Comparison of ENCODE assay signal across 21 cellular contexts in genomic region chr10:96317067-96317833, GRCh38. TPM values are rescaled to one million over a fixed set of nuclear protein-coding genes. Genes with fewer than 3 reads are reported as not detected.
DNase-seq lines count a peak whose midpoint lies in the region; ATAC-seq and TF ChIP-seq lines count a peak whose summit lies in the region.
"Had no signal": no experiment of that assay in that cellular context is flagged by ENCODE, and none has a peak within 500 bp of the region (broad histone marks: within the 10 kb centered on the region; RNA-seq: fewer than 3 reads in every experiment).

No MANE protein-coding gene starts in this region.

- CTCF ChIA-PET in HCT116 (lab: Charles Lee): interaction anchor here (1.2 to 2.1 kb wide), 3 partner anchors 17 to 300 kb away, joined by 4 to 8 read pairs (median 4); no protein-coding TSS in a partner anchor
- CTCF ChIA-PET in OCI-LY7 (lab: Charles Lee; ENCODE audit: unreplicated experiment): interaction anchor here (0.6 to 0.9 kb wide), 2 partner anchors 9 to 47 kb away, joined by 3 to 4 read pairs; no protein-coding TSS in a partner anchor

- TF ChIP-seq RAD21 in HCT116 (IDR thresholded peaks at IDR 0.05; ENCODE audit: low read depth): peak; percentile 20; the same call in 1 of the 2 replicates

- WGBS in endodermal cell (ENCODE audit: insufficient coverage in 1 of 2, insufficient read length in 1 of 2), 2 experiments: 83 to 100% methylated on average over 1 to 3 of the region's 4 CpGs

- intact Hi-C loops in HCT116 (cut with micrococcal nuclease): no loop called here
- intact Hi-C loops in OCI-LY7 (cut with micrococcal nuclease; ENCODE audit: unreplicated experiment): loop anchor here (10.0 kb wide), 1 partner anchor 452 kb away; no protein-coding TSS in a partner anchor
- intact Hi-C loops in activated T-helper 1 cell treated with anti-CD3 and anti-CD28 coated beads, Interleukin-12 subunit alpha, Interleukin-12 subunit beta, Interleukin-2, Interleukin-4 antibody, amounts not matched to agents 30 ng/mL and 10 ng/mL and 1 ng/mL, durations not matched to agents 14 hours and 24 hours and 36 hours (cut with micrococcal nuclease): no loop called here

- H3K4me3 ChIP-seq in DOHH2 (ENCODE audit: low read length): no peak overlapping the region
- no peak overlapping the region for H3K4me3 ChIP-seq in HCT116 (replicated peaks in 1 of 2; ENCODE audit: low read depth in 1 of 2, low read length in 2 of 2)
- no peak overlapping the region for H3K4me3 ChIP-seq in OCI-LY7 (ENCODE audit: low read depth, low read length, poor library complexity, severe bottlenecking)
- no peak overlapping the region for H3K4me3 ChIP-seq in endodermal cell (ENCODE audit: low read length)
- H3K4me3 ChIP-seq in neural progenitor cell: no peak overlapping the region
- H3K4me3 ChIP-seq: SK-N-MC had no signal

- H3K36me3 ChIP-seq in DOHH2 (ENCODE audit: control insufficient read depth, low read length) (no peaks in the 10 kb centered on the region), HCT116 (ENCODE audit: control insufficient read depth in 1 of 2, insufficient read depth in 2 of 2, low read length in 2 of 2) (no peaks in the 10 kb centered on the region), OCI-LY7 (ENCODE audit: insufficient read depth, low read length) (no peaks in the 10 kb centered on the region), endodermal cell (ENCODE audit: control insufficient read depth, insufficient read depth, low read length) (no peaks in the 10 kb centered on the region), neural progenitor cell (no peaks in the 10 kb centered on the region)

- no peak overlapping the region for H3K4me3 Mint-ChIP-seq in endodermal cell
- no peak overlapping the region for H3K4me3 Mint-ChIP-seq in neural progenitor cell
- no peak overlapping the region for H3K4me3 Mint-ChIP-seq in activated T-helper 1 cell treated with anti-CD3 and anti-CD28 coated beads, Interleukin-12 subunit alpha, Interleukin-12 subunit beta, Interleukin-2, Interleukin-4 antibody, amounts not matched to agents 30 ng/mL and 10 ng/mL and 1 ng/mL, durations not matched to agents 14 hours and 24 hours and 36 hours
- H3K4me3 Mint-ChIP-seq: CD14-positive monocyte; HFFc6; T-helper 2 cell treated with Interferon-gamma antibody and Interleukin-4, amounts not matched to agents 5 μg/mL and 100 μg/mL, for 36 hours had no signal

- H3K27me3 Mint-ChIP-seq in endodermal cell (ENCODE audit: insufficient read depth) (peaks cover 30% of the 10 kb centered on the region), neural progenitor cell (ENCODE audit: insufficient read depth, low read depth) (no peaks in the 10 kb centered on the region)
- peaks cover 16% of the 10 kb centered on the region for H3K27me3 Mint-ChIP-seq in activated T-helper 1 cell treated with anti-CD3 and anti-CD28 coated beads, Interleukin-12 subunit alpha, Interleukin-12 subunit beta, Interleukin-2, Interleukin-4 antibody, amounts not matched to agents 30 ng/mL and 10 ng/mL and 1 ng/mL, durations not matched to agents 14 hours and 24 hours and 36 hours (ENCODE audit: insufficient read depth)

- H3K4me1 ChIP-seq in DOHH2 (ENCODE audit: control insufficient read depth, low read length) (peaks cover 6% of the 10 kb centered on the region), HCT116 (ENCODE audit: control insufficient read depth in 1 of 2, insufficient read depth in 2 of 2, low read length in 2 of 2) (no peaks in the 10 kb centered on the region), OCI-LY7 (ENCODE audit: insufficient read depth, low read length, poor library complexity, severe bottlenecking) (peaks cover 10% of the 10 kb centered on the region), endodermal cell (ENCODE audit: control insufficient read depth, insufficient read depth, low read length) (peaks cover 2% of the 10 kb centered on the region), neural progenitor cell (no peaks in the 10 kb centered on the region)

- H3K27ac ChIP-seq in DOHH2 (ENCODE audit: low read depth, low read length) (no peak overlapping the region), HCT116 (ENCODE audit: low read depth, low read length) (no peak overlapping the region), OCI-LY7 (ENCODE audit: low read depth, low read length, poor library complexity, severe bottlenecking) (no peak overlapping the region), endodermal cell (ENCODE audit: low read depth, low read length) (no peak overlapping the region), neural progenitor cell (no peak overlapping the region)
- H3K27ac ChIP-seq: SK-N-MC had no signal

- H3K4me1 Mint-ChIP-seq in endodermal cell: peaks cover 9% of the 10 kb centered on the region
- H3K4me1 Mint-ChIP-seq in neural progenitor cell: peaks cover 4% of the 10 kb centered on the region
- no peaks in the 10 kb centered on the region for H3K4me1 Mint-ChIP-seq in activated T-helper 1 cell treated with anti-CD3 and anti-CD28 coated beads, Interleukin-12 subunit alpha, Interleukin-12 subunit beta, Interleukin-2, Interleukin-4 antibody, amounts not matched to agents 30 ng/mL and 10 ng/mL and 1 ng/mL, durations not matched to agents 14 hours and 24 hours and 36 hours (ENCODE audit: low read depth)

- no peaks in the 10 kb centered on the region for H3F3A ChIP-seq in DOHH2 (ENCODE audit: control insufficient read depth, insufficient read depth)
- H3F3A ChIP-seq in neural progenitor cell (ENCODE audit: low read depth): no peaks in the 10 kb centered on the region

- H3K9me3 ChIP-seq in DOHH2 (ENCODE audit: control insufficient read depth, insufficient read depth, low read length): no peaks in the 10 kb centered on the region
- no peaks in the 10 kb centered on the region for H3K9me3 ChIP-seq in HCT116 (ENCODE audit: control insufficient read depth in 1 of 2, insufficient read depth in 1 of 2, low read depth in 1 of 2, low read length in 2 of 2)
- no peaks in the 10 kb centered on the region for H3K9me3 ChIP-seq in OCI-LY7 (ENCODE audit: low read length)
- H3K9me3 ChIP-seq in endodermal cell (ENCODE audit: control insufficient read depth, low read length): no peaks in the 10 kb centered on the region
- no peaks in the 10 kb centered on the region for H3K9me3 ChIP-seq in neural progenitor cell (ENCODE audit: low read depth)

- no peak for TF ChIP-seq POLR2A in HCT116 (IDR thresholded peaks at IDR 0.05; ENCODE audit: borderline replicate concordance, extremely low read depth, insufficient read depth, insufficient read length)

- TF ChIP-seq CTCF in DOHH2 (IDR thresholded peaks at IDR 0.05; ENCODE audit: low read depth, low read length, poor library complexity, severe bottlenecking): peak; percentile 27
- TF ChIP-seq CTCF in HCT116 (IDR thresholded peaks at IDR 0.05 in 2 of 3, conservative IDR thresholded peaks at IDR 0.05 in 1 of 3; ENCODE audit: borderline replicate concordance in 1 of 3, insufficient read depth in 1 of 3, low read depth in 2 of 3, low read length in 2 of 3): peak in 1 of 3 experiments; percentile 25; a peak in 1 of 6 replicates
- TF ChIP-seq CTCF in OCI-LY7 (conservative IDR thresholded peaks at IDR 0.05; ENCODE audit: low read length): peak; percentile 72
- TF ChIP-seq CTCF in endodermal cell (conservative IDR thresholded peaks at IDR 0.05): peak; percentile 22
- TF ChIP-seq CTCF in neural progenitor cell (IDR thresholded peaks at IDR 0.05): no peak

- no peaks in the 10 kb centered on the region for H3K79me2 ChIP-seq in DOHH2 (ENCODE audit: control insufficient read depth, low read length)
- H3K79me2 ChIP-seq in HCT116 (ENCODE audit: insufficient read depth, low read length): no peaks in the 10 kb centered on the region
- no peaks in the 10 kb centered on the region for H3K79me2 ChIP-seq in OCI-LY7 (ENCODE audit: insufficient read depth, low read depth, low read length)
- no peaks in the 10 kb centered on the region for H3K79me2 ChIP-seq in neural progenitor cell (ENCODE audit: low read depth)

- BruUV-seq in HCT116 (replicated peaks; lab: Mats Ljungman, UMichigan) (no TSS peak), OCI-LY7 (replicated peaks; lab: Mats Ljungman, UMichigan) (no TSS peak)

- H2AFZ ChIP-seq in HCT116 (ENCODE audit: low read depth, low read length, poor library complexity, severe bottlenecking) (no peak overlapping the region), OCI-LY7 (ENCODE audit: low read length) (no peak overlapping the region), neural progenitor cell (replicated peaks) (no peak overlapping the region)

- H3K9me2 ChIP-seq in DOHH2 (replicated peaks; ENCODE audit: control insufficient read depth, low read length): no peaks in the 10 kb centered on the region
- no peaks in the 10 kb centered on the region for H3K9me2 ChIP-seq in HCT116 (ENCODE audit: insufficient read depth)
- H3K9me2 ChIP-seq in OCI-LY7 (ENCODE audit: insufficient read depth, low read length): no peaks in the 10 kb centered on the region

- no peaks in the 10 kb centered on the region for H3K36me3 Mint-ChIP-seq in endodermal cell (ENCODE audit: low read depth)
- H3K36me3 Mint-ChIP-seq in neural progenitor cell: no peaks in the 10 kb centered on the region
- no peaks in the 10 kb centered on the region for H3K36me3 Mint-ChIP-seq in activated T-helper 1 cell treated with anti-CD3 and anti-CD28 coated beads, Interleukin-12 subunit alpha, Interleukin-12 subunit beta, Interleukin-2, Interleukin-4 antibody, amounts not matched to agents 30 ng/mL and 10 ng/mL and 1 ng/mL, durations not matched to agents 14 hours and 24 hours and 36 hours (ENCODE audit: low read depth)
- H3K36me3 Mint-ChIP-seq: CD14-positive monocyte had no signal

- DNase-seq in HCT116 (ENCODE audit: low read depth, low spot score) (no peak), OCI-LY7 (ENCODE audit: low spot score) (peak; percentile 49), endodermal cell (no peak), neural progenitor cell (ENCODE audit: low spot score) (no peak)
- DNase-seq in activated T-cell treated with anti-CD3 and anti-CD28 coated beads, Interleukin-2, amount 50 U/mL, for 48 hours: no peak
- DNase-seq in activated T-helper 1 cell treated with anti-CD3 and anti-CD28 coated beads, Interleukin-12 subunit alpha, Interleukin-12 subunit beta, Interleukin-2, Interleukin-4 antibody, amounts not matched to agents 30 ng/mL and 10 ng/mL and 1 ng/mL, durations not matched to agents 14 hours and 24 hours and 36 hours (ENCODE audit: low spot score): no peak
- DNase-seq: ACHN, GDM1, HFFc6, Karpas-422, MM.1S, NCI-H1092 treated with DMSO at 0.1 percent for 48 hours, NCI-H2081, SHP77 had no signal

- RAD21 ChIA-PET in HCT116 (lab: Charles Lee; ENCODE audit: low non-redundant PET in 1 of 2, low total read pairs in 2 of 2, uncharacterized antibody in 2 of 2, unreplicated experiment in 2 of 2): interaction anchor here in 1 of 2 experiments (0.7 kb wide), 1 partner anchor 88 kb away, joined by 3 read pairs; no protein-coding TSS in a partner anchor

- no peaks in the 10 kb centered on the region for H3K27me3 ChIP-seq in DOHH2 (ENCODE audit: control insufficient read depth, low read length)
- H3K27me3 ChIP-seq in HCT116 (ENCODE audit: insufficient read depth, low read length): no peaks in the 10 kb centered on the region
- H3K27me3 ChIP-seq in endodermal cell (ENCODE audit: control insufficient read depth, insufficient read depth, low read length, poor library complexity, severe bottlenecking): peaks cover 47% of the 10 kb centered on the region
- H3K27me3 ChIP-seq in neural progenitor cell: no peaks in the 10 kb centered on the region

- no peak overlapping the region for H3K4me2 ChIP-seq in DOHH2 (ENCODE audit: low read length)
- H3K4me2 ChIP-seq in HCT116 (ENCODE audit: low read length): no peak overlapping the region
- no peak overlapping the region for H3K4me2 ChIP-seq in OCI-LY7 (ENCODE audit: low read length)
- H3K4me2 ChIP-seq in neural progenitor cell: no peak overlapping the region

- ATAC-seq in HCT116: peak; percentile 70

- H4K20me1 ChIP-seq in DOHH2 (ENCODE audit: control insufficient read depth, insufficient read depth, low read depth, low read length): no peaks in the 10 kb centered on the region
- H4K20me1 ChIP-seq in HCT116 (ENCODE audit: insufficient read depth): no peaks in the 10 kb centered on the region
- H4K20me1 ChIP-seq in OCI-LY7 (ENCODE audit: insufficient read depth, low read length): no peaks in the 10 kb centered on the region
- H4K20me1 ChIP-seq in neural progenitor cell (ENCODE audit: low read depth): no peaks in the 10 kb centered on the region

- no peak overlapping the region for H3K9ac ChIP-seq in HCT116 (ENCODE audit: low read length)
- H3K9ac ChIP-seq in endodermal cell (ENCODE audit: extremely low read depth, low read length, poor library complexity, severe bottlenecking): no peak overlapping the region
- no peak overlapping the region for H3K9ac ChIP-seq in neural progenitor cell

- no peak overlapping the region for H3K27ac Mint-ChIP-seq in endodermal cell
- H3K27ac Mint-ChIP-seq in neural progenitor cell: no peak overlapping the region
- H3K27ac Mint-ChIP-seq in activated T-helper 1 cell treated with anti-CD3 and anti-CD28 coated beads, Interleukin-12 subunit alpha, Interleukin-12 subunit beta, Interleukin-2, Interleukin-4 antibody, amounts not matched to agents 30 ng/mL and 10 ng/mL and 1 ng/mL, durations not matched to agents 14 hours and 24 hours and 36 hours: no peak overlapping the region
- H3K27ac Mint-ChIP-seq: CD14-positive monocyte; HFFc6; T-helper 2 cell treated with Interferon-gamma antibody and Interleukin-4, amounts not matched to agents 5 μg/mL and 100 μg/mL, for 36 hours had no signal

- POLR2A ChIA-PET in HCT116 (lab: Charles Lee): no interaction called here
- POLR2A ChIA-PET in OCI-LY7 (lab: Charles Lee): interaction anchor here (1.2 to 1.7 kb wide), 3 partner anchors 13 to 26 kb away, joined by 3 to 5 read pairs (median 3); partner anchors contain the start of gene DNTT

- no peaks in the 10 kb centered on the region for H3K9me3 Mint-ChIP-seq in endodermal cell
- no peaks in the 10 kb centered on the region for H3K9me3 Mint-ChIP-seq in neural progenitor cell
- H3K9me3 Mint-ChIP-seq in activated T-helper 1 cell treated with anti-CD3 and anti-CD28 coated beads, Interleukin-12 subunit alpha, Interleukin-12 subunit beta, Interleukin-2, Interleukin-4 antibody, amounts not matched to agents 30 ng/mL and 10 ng/mL and 1 ng/mL, durations not matched to agents 14 hours and 24 hours and 36 hours: no peaks in the 10 kb centered on the region
- H3K9me3 Mint-ChIP-seq: CD14-positive monocyte; HFFc6; T-helper 2 cell treated with Interferon-gamma antibody and Interleukin-4, amounts not matched to agents 5 μg/mL and 100 μg/mL, for 36 hours had no signal

RNA-seq across cellular contexts. Expression of gene DNTT, which starts 13.0 kb away (rescaled TPM):
- total RNA-seq in HCT116 (2021; ENCODE audit: unreplicated experiment) (not detected), OCI-LY7 (2022) (0.18 and 0.32 TPM in 2 replicates), endodermal cell (not detected), neural progenitor cell (ENCODE audit: low replicate concordance) (not detected in 2 replicates)
- not detected in 2 replicates for polyA plus RNA-seq in HCT116 (2012)
- total RNA-seq in OCI-LY7 (2014; rRNA removed; shearing (Covaris generic)): 0.16 TPM in 1 of 2 replicates, not detected in the other
- polyA plus RNA-seq in endodermal cell (2013, experiment 1 of 2): not detected
- not detected for polyA plus RNA-seq in endodermal cell (2013, experiment 2 of 2)
- not detected in 2 replicates for total RNA-seq in activated T-helper 1 cell treated with anti-CD3 and anti-CD28 coated beads, Interleukin-12 subunit alpha, Interleukin-12 subunit beta, Interleukin-2, Interleukin-4 antibody, amounts not matched to agents 30 ng/mL and 10 ng/mL and 1 ng/mL, durations not matched to agents 14 hours and 24 hours and 36 hours
- total RNA-seq: Daoy, H4, HFFc6, NCI-H460 had no signal
- polyA plus RNA-seq: CD14-positive monocyte had no signal

RNA-seq across cellular contexts. Expression of gene OPALIN, which starts 41.6 kb away (rescaled TPM):
- total RNA-seq in HCT116 (2021; ENCODE audit: unreplicated experiment) (not detected), OCI-LY7 (2022) (not detected in 2 replicates), endodermal cell (not detected), neural progenitor cell (ENCODE audit: low replicate concordance) (not detected in 2 replicates)
- polyA plus RNA-seq in HCT116 (2012): not detected in 2 replicates
- total RNA-seq in OCI-LY7 (2014; rRNA removed; shearing (Covaris generic)): not detected in 2 replicates
- polyA plus RNA-seq in endodermal cell (2013, experiment 1 of 2): not detected
- polyA plus RNA-seq in endodermal cell (2013, experiment 2 of 2): not detected
- total RNA-seq in activated T-helper 1 cell treated with anti-CD3 and anti-CD28 coated beads, Interleukin-12 subunit alpha, Interleukin-12 subunit beta, Interleukin-2, Interleukin-4 antibody, amounts not matched to agents 30 ng/mL and 10 ng/mL and 1 ng/mL, durations not matched to agents 14 hours and 24 hours and 36 hours: not detected in 2 replicates
- total RNA-seq: Daoy, H4, HFFc6, NCI-H460 had no signal
- polyA plus RNA-seq: CD14-positive monocyte had no signal

RNA-seq across cellular contexts. Expression of gene BLNK, which starts 45.9 kb away (rescaled TPM):
- total RNA-seq in HCT116 (2021; ENCODE audit: unreplicated experiment) (0.59 TPM), OCI-LY7 (2022) (182 and 201 TPM in 2 replicates), endodermal cell (not detected), neural progenitor cell (ENCODE audit: low replicate concordance) (not detected in 2 replicates)
- 0.06 and 0.08 TPM in 2 replicates for polyA plus RNA-seq in HCT116 (2012)
- 78.0 and 113 TPM in 2 replicates for total RNA-seq in OCI-LY7 (2014; rRNA removed; shearing (Covaris generic))
- polyA plus RNA-seq in endodermal cell (2013, experiment 1 of 2): not detected
- not detected for polyA plus RNA-seq in endodermal cell (2013, experiment 2 of 2)
- not detected in 2 replicates for total RNA-seq in activated T-helper 1 cell treated with anti-CD3 and anti-CD28 coated beads, Interleukin-12 subunit alpha, Interleukin-12 subunit beta, Interleukin-2, Interleukin-4 antibody, amounts not matched to agents 30 ng/mL and 10 ng/mL and 1 ng/mL, durations not matched to agents 14 hours and 24 hours and 36 hours
- total RNA-seq: Daoy, HFFc6, NCI-H460 had no signal

Comparison
In these comparisons a context has a peak if more than half of its experiments do, and no peak if none do; other contexts are left out.
1. RNA of gene BLNK, which starts 45.9 kb away (total RNA-seq): 78.0 to 201 TPM in OCI-LY7; 0.59 TPM in HCT116 (single experiment), not detected in endodermal cell, not detected in neural progenitor cell and not detected in activated T-helper 1 cell treated with anti-CD3 and anti-CD28 coated beads, Interleukin-12 subunit alpha, Interleukin-12 subunit beta, Interleukin-2, Interleukin-4 antibody, amounts not matched to agents 30 ng/mL and 10 ng/mL and 1 ng/mL, durations not matched to agents 14 hours and 24 hours and 36 hours; every median in the first group is over 10 times any median in the second.